In the genomic region with DNA sequence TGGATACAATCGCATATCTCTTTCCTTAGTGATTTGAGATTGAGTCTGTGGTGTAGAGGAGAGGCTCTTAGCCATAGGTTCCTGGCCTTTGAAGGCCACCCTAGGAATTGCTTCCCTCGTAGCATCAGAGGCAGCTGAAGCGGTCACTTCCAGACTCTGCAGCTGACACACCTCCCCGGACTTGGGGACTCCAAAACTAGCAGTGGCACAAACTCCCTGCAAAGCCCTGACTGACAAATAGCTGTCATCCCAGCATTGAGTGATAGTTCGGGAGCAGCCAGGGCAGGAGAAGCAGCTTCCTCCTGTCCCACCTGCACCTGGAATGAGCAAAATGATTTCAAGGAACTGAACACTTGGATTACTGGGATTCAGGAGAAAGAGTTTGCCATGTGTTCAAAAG, we compare ENCODE assay signal across 15 cellular contexts.
DNase-seq lines count a peak whose midpoint lies in the region; ATAC-seq, FAIRE-seq and TF ChIP-seq lines count a peak whose summit lies in the region.
"Had no signal": no experiment of that assay in that cellular context is flagged by ENCODE, and none has a peak within 500 bp of the region (broad histone marks: within the 10 kb centered on the region; RNA-seq: fewer than 3 reads in every experiment).

No MANE protein-coding gene starts in this region.

- no peak overlapping the region for H3K9ac ChIP-seq in astrocyte (ENCODE audit: low read length)

- no peaks in the 10 kb centered on the region for H3K9me3 Mint-ChIP-seq in astrocyte (ENCODE audit: unreplicated experiment)
- no peaks in the 10 kb centered on the region for H3K9me3 Mint-ChIP-seq in progenitor cell of endocrine pancreas (ENCODE audit: low read depth)
- H3K9me3 Mint-ChIP-seq: CD4-positive, alpha-beta T cell; GM23338 had no signal

- in situ Hi-C loops in HAP-1 (cut with MboI; ENCODE audit: low sequenced_read_pairs) = no loop called here

- TF ChIP-seq CTCF in astrocyte (IDR thresholded peaks at IDR 0.05; ENCODE audit: insufficient read depth, low read depth, low read length) = no peak
- TF ChIP-seq CTCF in tibial nerve (IDR thresholded peaks at IDR 0.05) = no peak
- TF ChIP-seq CTCF in progenitor cell of endocrine pancreas (IDR thresholded peaks at IDR 0.05; ENCODE audit: unreplicated experiment) = no peak

- H3K27ac Mint-ChIP-seq in astrocyte (ENCODE audit: unreplicated experiment) (no peak overlapping the region), progenitor cell of endocrine pancreas (no peak overlapping the region)
- H3K27ac Mint-ChIP-seq: B cell; CD4-positive, alpha-beta T cell; GM23338 had no signal

- no peaks in the 10 kb centered on the region for H3K79me2 ChIP-seq in astrocyte (ENCODE audit: insufficient read depth, low read length)

- H3K4me3 Mint-ChIP-seq in astrocyte (ENCODE audit: unreplicated experiment) (no peak overlapping the region), progenitor cell of endocrine pancreas (ENCODE audit: low read depth) (no peak overlapping the region)
- H3K4me3 Mint-ChIP-seq: B cell; CD4-positive, alpha-beta T cell; GM23338 had no signal

- H3K36me3 Mint-ChIP-seq in astrocyte (ENCODE audit: low read depth, unreplicated experiment) = no peaks in the 10 kb centered on the region
- no peaks in the 10 kb centered on the region for H3K36me3 Mint-ChIP-seq in progenitor cell of endocrine pancreas (ENCODE audit: insufficient read depth)

- no peak overlapping the region for H3K4me3 ChIP-seq in astrocyte (ENCODE audit: insufficient read depth, low read depth, low read length)
- no peak overlapping the region for H3K4me3 ChIP-seq in neuron (ENCODE audit: low read length)
- peak overlapping the region in 1 of 4 donors; percentile 8 for H3K4me3 ChIP-seq in tibial nerve
- H3K4me3 ChIP-seq in HAP-1 = no peak overlapping the region
- H3K4me3 ChIP-seq: GM23338 had no signal

- DNase-seq in astrocyte (ENCODE audit: low read depth) (no peak), tibial nerve (ENCODE audit: low spot score in 2 of 2) (no peak), HAP-1 (ENCODE audit: low spot score in 2 of 2) (no peak), progenitor cell of endocrine pancreas (ENCODE audit: low spot score, unreplicated experiment) (no peak)
- DNase-seq: CD4-positive, alpha-beta T cell; DMS79; H7 had no signal

- peaks cover 5% of the 10 kb centered on the region for H3K27me3 Mint-ChIP-seq in astrocyte (ENCODE audit: low read depth, unreplicated experiment)
- H3K27me3 Mint-ChIP-seq in progenitor cell of endocrine pancreas = peaks cover 29% of the 10 kb centered on the region

- ATAC-seq in HG03135 (IDR thresholded peaks at IDR 0.05; ENCODE audit: unreplicated experiment) = no peak
- ATAC-seq: GM23338 had no signal

- H3K27me3 ChIP-seq in astrocyte (ENCODE audit: insufficient read depth, low read length) = no peaks in the 10 kb centered on the region
- no peaks in the 10 kb centered on the region for H3K27me3 ChIP-seq in neuron (ENCODE audit: insufficient read depth, low read length)
- H3K27me3 ChIP-seq in tibial nerve = no peaks in the 10 kb centered on the region
- H3K27me3 ChIP-seq in HAP-1 (ENCODE audit: low read depth) = no peaks in the 10 kb centered on the region

- peaks cover 30% of the 10 kb centered on the region for H3K4me1 ChIP-seq in astrocyte (ENCODE audit: insufficient read depth, low read length)
- H3K4me1 ChIP-seq in neuron (ENCODE audit: insufficient read depth, low read length) = peaks cover 21% of the 10 kb centered on the region
- peaks cover 0 to 41% (median 0%) of the 10 kb centered on the region in 4 donors for H3K4me1 ChIP-seq in tibial nerve
- no peaks in the 10 kb centered on the region; the same call in 1 of the 2 replicates for H3K4me1 ChIP-seq in HAP-1

- WGBS in tibial nerve, 2 donors = 74 to 75% methylated on average over 5 of the region's 5 CpGs

- peak overlapping the region; percentile 60 for H3K4me2 ChIP-seq in astrocyte (ENCODE audit: low read length)
- H3K4me2 ChIP-seq: GM23338 had no signal

- TF ChIP-seq EP300 in tibial nerve (IDR thresholded peaks at IDR 0.05) = no peak

- H4K20me1 ChIP-seq in astrocyte (ENCODE audit: insufficient read depth, low read length) = no peaks in the 10 kb centered on the region

- H3K4me1 Mint-ChIP-seq in astrocyte (ENCODE audit: low read depth, unreplicated experiment) (peaks cover 4% of the 10 kb centered on the region), progenitor cell of endocrine pancreas (ENCODE audit: low read depth) (peaks cover 3% of the 10 kb centered on the region)
- H3K4me1 Mint-ChIP-seq: B cell, GM23338 had no signal

- H3K27ac ChIP-seq in astrocyte (ENCODE audit: low read depth, low read length) = no peak overlapping the region
- peak overlapping the region; percentile 99 for H3K27ac ChIP-seq in cingulate gyrus (ENCODE audit: low read depth, low read length)
- H3K27ac ChIP-seq in tibial nerve = peak overlapping the region; percentile 40 to 87 (median 74)
- H3K27ac ChIP-seq: HL-60 had no signal

- no peak for TF ChIP-seq POLR2A in tibial nerve (IDR thresholded peaks at IDR 0.05)

- peaks cover 3% of the 10 kb centered on the region for H3K9me3 ChIP-seq in astrocyte (ENCODE audit: insufficient read depth, low read depth, low read length)
- H3K9me3 ChIP-seq in neuron (ENCODE audit: low read length) = no peaks in the 10 kb centered on the region
- no peaks in the 10 kb centered on the region for H3K9me3 ChIP-seq in tibial nerve
- no peaks in the 10 kb centered on the region for H3K9me3 ChIP-seq in HAP-1

- H3K36me3 ChIP-seq in astrocyte (ENCODE audit: insufficient read depth, low read length) = no peaks in the 10 kb centered on the region
- H3K36me3 ChIP-seq in neuron (ENCODE audit: insufficient read depth, low read length) = no peaks in the 10 kb centered on the region
- H3K36me3 ChIP-seq in tibial nerve = no peaks in the 10 kb centered on the region
- no peaks in the 10 kb centered on the region for H3K36me3 ChIP-seq in HAP-1 (replicated peaks)

- H2AFZ ChIP-seq in astrocyte (ENCODE audit: low read depth, low read length) (peak overlapping the region; percentile 80), neuron (ENCODE audit: low read depth, low read length) (peak overlapping the region; percentile 12)

- FAIRE-seq in astrocyte (lab: Jason Lieb, UNC) = no peak
- FAIRE-seq: A204.1, GM12891 had no signal
